ENCODE assay signal across 20 cellular contexts in the genomic region with DNA sequence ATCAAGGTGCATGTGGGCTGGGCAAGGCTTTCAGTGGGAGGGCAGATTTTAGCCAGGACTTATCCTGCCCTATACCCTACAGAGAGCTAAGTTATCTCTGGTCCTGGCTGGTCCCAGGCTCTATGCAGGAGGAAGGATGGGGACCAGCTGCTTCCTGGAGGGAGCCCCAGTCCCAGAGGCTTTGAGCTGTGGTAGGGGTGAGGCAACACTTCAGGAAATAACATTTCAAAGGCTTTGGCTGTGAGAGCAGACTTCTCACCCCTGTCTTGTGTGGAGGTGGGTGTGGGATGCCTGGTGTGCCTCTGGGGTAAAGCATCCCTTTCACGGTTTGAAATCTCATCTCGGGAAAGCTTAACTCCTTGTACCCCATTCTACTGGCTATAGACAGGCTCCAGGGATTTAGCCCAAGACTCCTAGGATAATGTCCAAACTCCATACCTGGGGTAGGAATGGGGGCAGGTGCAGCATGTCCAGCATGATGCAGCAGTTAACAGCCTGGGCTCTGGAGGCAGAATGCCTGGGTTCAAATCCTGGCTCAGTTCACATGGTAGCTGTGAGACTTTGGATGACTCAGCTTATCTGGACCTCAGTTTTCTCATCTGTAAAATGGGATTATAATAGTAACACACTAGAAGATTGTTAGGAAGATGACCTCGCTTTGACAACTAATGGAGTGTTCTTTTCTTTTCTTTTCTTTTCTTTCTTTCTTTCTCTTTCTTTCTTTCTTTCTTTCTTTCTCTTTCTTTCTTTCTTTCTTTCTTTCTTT. TPM values are rescaled to one million over a fixed set of nuclear protein-coding genes. Genes with fewer than 3 reads are reported as not detected.
"Had no signal": no experiment of that assay in that cellular context is flagged by ENCODE, and none has a peak within 500 bp of the region (broad histone marks: within the 10 kb centered on the region; RNA-seq: fewer than 3 reads in every experiment).

No MANE protein-coding gene starts in this region.

- H3K27ac Mint-ChIP-seq: activated CD8-positive, alpha-beta memory T cell treated with anti-CD3 and anti-CD28 coated beads, Interleukin-2, amount 10 ng/mL, durations not matched to agents 7 days and 5 days; activated naive CD4-positive, alpha-beta T cell treated with anti-CD3 and anti-CD28 coated beads, Interleukin-2, amount 50 U/mL, for 24 hours; activated T-cell treated with anti-CD3 and anti-CD28 coated beads, Interleukin-2, amount 50 U/mL, for 24 hours; brain had no signal

- H3K4me1 Mint-ChIP-seq: activated CD8-positive, alpha-beta memory T cell treated with anti-CD3 and anti-CD28 coated beads, Interleukin-2, amount 10 ng/mL, durations not matched to agents 7 days and 5 days; activated naive CD4-positive, alpha-beta T cell treated with anti-CD3 and anti-CD28 coated beads, Interleukin-2, amount 50 U/mL, for 24 hours had no signal

- H3K9me3 Mint-ChIP-seq: activated naive CD4-positive, alpha-beta T cell treated with anti-CD3 and anti-CD28 coated beads, Interleukin-2, amount 50 U/mL, for 24 hours; activated T-cell treated with anti-CD3 and anti-CD28 coated beads, Interleukin-2, amount 50 U/mL, for 24 hours; brain had no signal

- H3K27me3 ChIP-seq: right lobe of liver had no signal

- H3K27ac ChIP-seq: lower lobe of right lung, prostate gland, right lobe of liver, spleen, transverse colon had no signal

- H3K36me3 ChIP-seq: lower lobe of right lung, prostate gland, right lobe of liver, spleen, transverse colon had no signal

- H3K4me3 Mint-ChIP-seq: activated CD8-positive, alpha-beta memory T cell treated with anti-CD3 and anti-CD28 coated beads, Interleukin-2, amount 10 ng/mL, durations not matched to agents 7 days and 5 days; activated naive CD4-positive, alpha-beta T cell treated with anti-CD3 and anti-CD28 coated beads, Interleukin-2, amount 50 U/mL, for 24 hours; activated T-cell treated with anti-CD3 and anti-CD28 coated beads, Interleukin-2, amount 50 U/mL, for 24 hours; brain had no signal

- ATAC-seq: activated CD8-positive, alpha-beta memory T cell treated with anti-CD3 and anti-CD28 coated beads, Interleukin-2, amount 10 ng/mL, durations not matched to agents 7 days and 5 days; lower lobe of right lung had no signal

- H3K9me3 ChIP-seq: lower lobe of right lung, prostate gland, right lobe of liver, spleen, transverse colon had no signal

- H3K4me3 ChIP-seq: lower lobe of right lung, prostate gland, right lobe of liver, spleen, transverse colon had no signal

- H3K4me1 ChIP-seq: lower lobe of right lung, prostate gland, transverse colon had no signal

- H3K36me3 Mint-ChIP-seq: activated CD8-positive, alpha-beta memory T cell treated with anti-CD3 and anti-CD28 coated beads, Interleukin-2, amount 10 ng/mL, durations not matched to agents 7 days and 5 days; activated naive CD4-positive, alpha-beta T cell treated with anti-CD3 and anti-CD28 coated beads, Interleukin-2, amount 50 U/mL, for 24 hours; brain had no signal

- DNase-seq: activated CD4-positive, alpha-beta T cell treated with anti-CD3 and anti-CD28 coated beads, Interleukin-2, amount 50 U/mL, for 48 hours; activated CD4-positive, CD25-positive, alpha-beta regulatory T cell treated with anti-CD3 and anti-CD28 coated beads, Interleukin-2, amount 50 U/mL, for 72 hours; activated CD8-positive, alpha-beta memory T cell treated with anti-CD3 and anti-CD28 coated beads, Interleukin-2, amount 10 ng/mL, durations not matched to agents 7 days and 5 days; activated effector memory CD4-positive, alpha-beta T cell treated with Interleukin-2 at 50 U/mL for 16 hours; activated T-cell treated with anti-CD3 and anti-CD28 coated beads, Interleukin-2, amount 50 U/mL, for 24 hours; amniotic stem cell; erythroblast; left cardiac atrium; lower lobe of right lung; naive B cell; nucleus accumbens; right lobe of liver; spleen; stimulated activated CD4-positive, alpha-beta T cell treated with anti-CD3 and anti-CD28 coated beads, Interleukin-1b, Interleukin-23, amount 100 ng/mL, for 48 hours; stimulated activated naive CD4-positive, alpha-beta T cell; substantia nigra; transverse colon had no signal

RNA-seq across cellular contexts. Expression of gene SIRPA, which starts 27.5 kb away (rescaled TPM):
- total RNA-seq: activated CD8-positive, alpha-beta memory T cell treated with anti-CD3 and anti-CD28 coated beads, Interleukin-2, amount 10 ng/mL, durations not matched to agents 7 days and 5 days had no signal
